In genomic region chr10:390449-391100, GRCh38 we compare ENCODE assay signal across 18 cellular contexts.
DNase-seq lines count a peak whose midpoint lies in the region; ATAC-seq and TF ChIP-seq lines count a peak whose summit lies in the region.
"Had no signal": no experiment of that assay in that cellular context is flagged by ENCODE, and none has a peak within 500 bp of the region (broad histone marks: within the 10 kb centered on the region; RNA-seq: fewer than 3 reads in every experiment).

No MANE protein-coding gene starts in this region.

- H3K27me3 ChIP-seq in stomach smooth muscle (ENCODE audit: control insufficient read depth in 1 of 2, insufficient read depth in 2 of 2, low read length in 2 of 2) (no peaks in the 10 kb centered on the region), H7 (ENCODE audit: control insufficient read depth, insufficient read depth, low read length) (no peaks in the 10 kb centered on the region)
- H3K27me3 ChIP-seq: BLaER1 had no signal

- no peak overlapping the region for H3K27ac ChIP-seq in caudate nucleus (ENCODE audit: low read depth, low read length)
- H3K27ac ChIP-seq in stomach smooth muscle (ENCODE audit: low read length), result peak overlapping the region; percentile 41
- H3K27ac ChIP-seq: 22Rv1, A549, GM23248 had no signal

- peak; percentile 54 for DNase-seq in Ammon's horn (ENCODE audit: low spot score)
- peak in 49 of 61 donors; percentile 14 to 93 (median 56) for DNase-seq in caudate nucleus (lab: John Stamatoyannopoulos, UW)
- DNase-seq in neural crest cell (ENCODE audit: low read depth, low spot score), result no peak
- DNase-seq in endothelial cell (ENCODE audit: low spot score), result no peak
- no peak for DNase-seq in DMS 273 treated with DMSO at 0.1 percent for 48 hours (lab: John Stamatoyannopoulos, UW)
- DNase-seq in H7, result no peak
- DNase-seq: AML-193; CD4-positive, alpha-beta memory T cell; GF-D8; HCEC 1CT had no signal

- H3K9me3 ChIP-seq in stomach smooth muscle (ENCODE audit: control insufficient read depth in 2 of 2, low read length in 2 of 2), result no peaks in the 10 kb centered on the region
- H3K9me3 ChIP-seq: A549, BLaER1 had no signal

- H3K9ac ChIP-seq in stomach smooth muscle (ENCODE audit: low read length in 2 of 2), result no peak overlapping the region
- H3K9ac ChIP-seq: BLaER1, GM23248 had no signal

- H3K9me3 Mint-ChIP-seq in neural crest cell (peaks cover 2% of the 10 kb centered on the region), endothelial cell (ENCODE audit: unreplicated experiment) (no peaks in the 10 kb centered on the region)
- H3K9me3 Mint-ChIP-seq: CD4-positive, alpha-beta memory T cell; IgD-negative memory B cell had no signal

- H3K36me3 Mint-ChIP-seq in neural crest cell (ENCODE audit: low read depth) (peaks cover 6% of the 10 kb centered on the region), endothelial cell (ENCODE audit: low read depth, unreplicated experiment) (peaks cover 22% of the 10 kb centered on the region)
- H3K36me3 Mint-ChIP-seq: CD14-positive monocyte had no signal

- H3K27ac Mint-ChIP-seq in neural crest cell (ENCODE audit: unreplicated experiment) (peak overlapping the region; percentile 39), endothelial cell (ENCODE audit: unreplicated experiment) (no peak overlapping the region)
- H3K27ac Mint-ChIP-seq: CD14-positive monocyte, IgD-negative memory B cell had no signal

- H3K4me3 Mint-ChIP-seq in neural crest cell (no peak overlapping the region), endothelial cell (ENCODE audit: unreplicated experiment) (no peak overlapping the region)
- H3K4me3 Mint-ChIP-seq: CD14-positive monocyte; CD4-positive, alpha-beta memory T cell; IgD-negative memory B cell had no signal

- no peak overlapping the region for H3K4me3 ChIP-seq in stomach smooth muscle (ENCODE audit: low read length in 2 of 2)
- H3K4me3 ChIP-seq in H7 (ENCODE audit: insufficient read depth, low read depth, low read length), result no peak overlapping the region
- H3K4me3 ChIP-seq: A549, BLaER1, GM23248 had no signal

- H3K36me3 ChIP-seq in stomach smooth muscle (ENCODE audit: control insufficient read depth in 2 of 2, insufficient read depth in 2 of 2, low read length in 2 of 2) (peaks cover 20 to 42% of the 10 kb centered on the region in 2 donors), H7 (replicated peaks; ENCODE audit: control insufficient read depth, insufficient read depth, low read length) (peaks cover 4% of the 10 kb centered on the region)

- ATAC-seq in HG03135 (IDR thresholded peaks at IDR 0.05; ENCODE audit: unreplicated experiment), result no peak
- ATAC-seq: A549 had no signal

- H3K4me1 Mint-ChIP-seq in neural crest cell (peaks cover 7% of the 10 kb centered on the region), endothelial cell (ENCODE audit: unreplicated experiment) (peaks cover 13% of the 10 kb centered on the region)

- peaks cover 32% of the 10 kb centered on the region for H3K4me1 ChIP-seq in stomach smooth muscle (ENCODE audit: control insufficient read depth, insufficient read depth, low read length)
- H3K4me1 ChIP-seq: A549 had no signal

- no peaks in the 10 kb centered on the region for H3K27me3 Mint-ChIP-seq in neural crest cell (ENCODE audit: low read depth)
- peaks cover 10% of the 10 kb centered on the region for H3K27me3 Mint-ChIP-seq in endothelial cell (ENCODE audit: unreplicated experiment)
- H3K27me3 Mint-ChIP-seq: CD4-positive, alpha-beta memory T cell had no signal

- TF ChIP-seq CTCF in neural crest cell (conservative IDR thresholded peaks at IDR 0.05), result no peak
- TF ChIP-seq CTCF in endothelial cell (IDR thresholded peaks at IDR 0.05; ENCODE audit: unreplicated experiment), result no peak

Comparison
In these comparisons a context has a peak if more than half of its experiments do, and no peak if none do; other contexts are left out.
1. DNase-seq: peak in Ammon's horn (single experiment) and caudate nucleus (49 of 61); none in neural crest cell (single experiment), endothelial cell (single experiment), DMS 273 treated with DMSO at 0.1 percent for 48 hours (single experiment) and H7 (single experiment).